In genomic region chr9:136529516-136530471, GRCh38 we compare ENCODE assay signal across 2 cellular contexts.
TF ChIP-seq lines count a peak whose summit lies in the region.

No MANE protein-coding gene starts in this region.

TF ChIP-seq in liver, 16 proteins besides CTCF, POLR2A, EP300 and RAD21:
- no peak for TF ChIP-seq EGR1 (IDR thresholded peaks at IDR 0.05; ENCODE audit: low read depth in 2 of 2)
- TF ChIP-seq REST (IDR thresholded peaks at IDR 0.05): no peak
- no peak for TF ChIP-seq FOXA2 (IDR thresholded peaks at IDR 0.05)
- no peak for TF ChIP-seq JUND (IDR thresholded peaks at IDR 0.05)
- TF ChIP-seq GABPA (IDR thresholded peaks at IDR 0.05 in 1 of 2, conservative IDR thresholded peaks at IDR 0.05 in 1 of 2): no peak
- peak; percentile 41 for TF ChIP-seq NR2F2 (IDR thresholded peaks at IDR 0.05)
- no peak for TF ChIP-seq ATF3 (IDR thresholded peaks at IDR 0.05)
- no peak for TF ChIP-seq RXRA (IDR thresholded peaks at IDR 0.05)

TF ChIP-seq in HepG2, 621 proteins besides CTCF, POLR2A, EP300 and RAD21:
- TF ChIP-seq KLF13 (CRISPR knock-in tag; IDR thresholded peaks at IDR 0.05) (no peak), ZNF577 (CRISPR knock-in tag; IDR thresholded peaks at IDR 0.05; ENCODE audit: borderline replicate concordance, low read depth) (no peak), MTA3 (CRISPR knock-in tag; IDR thresholded peaks at IDR 0.05) (no peak), PRDM15 (CRISPR knock-in tag; IDR thresholded peaks at IDR 0.05) (no peak), PHF8 (CRISPR knock-in tag; IDR thresholded peaks at IDR 0.05) (no peak), ZNF639 (CRISPR knock-in tag; conservative IDR thresholded peaks at IDR 0.05) (no peak), ZNF326 (CRISPR knock-in tag; IDR thresholded peaks at IDR 0.05; ENCODE audit: borderline replicate concordance) (no peak), ZNF264 (CRISPR knock-in tag; IDR thresholded peaks at IDR 0.05) (no peak), ZXDC (CRISPR knock-in tag; IDR thresholded peaks at IDR 0.05) (no peak), ZNF512 (CRISPR knock-in tag; IDR thresholded peaks at IDR 0.05) (no peak), ZNF724P (CRISPR knock-in tag; IDR thresholded peaks at IDR 0.05; ENCODE audit: borderline replicate concordance) (no peak), ZNF564 (CRISPR knock-in tag; IDR thresholded peaks at IDR 0.05) (no peak), SP5 (CRISPR knock-in tag; IDR thresholded peaks at IDR 0.05; ENCODE audit: borderline replicate concordance, low read depth) (no peak), YY1 (IDR thresholded peaks at IDR 0.05; ENCODE audit: insufficient read depth, insufficient replicate concordance, low read depth, low read length) (no peak), RARA (CRISPR knock-in tag; IDR thresholded peaks at IDR 0.05) (no peak)
